15 cellular contexts compared by ENCODE assay signal in genomic region chr2:190351955-190352354, GRCh38. TPM values are rescaled to one million over a fixed set of nuclear protein-coding genes. Genes with fewer than 3 reads are reported as not detected.
A peak's percentile ranks its signal among the peaks of the same experiment; 100 is the strongest.
DNase-seq lines count a peak whose midpoint lies in the region; ATAC-seq and TF ChIP-seq lines count a peak whose summit lies in the region.
"Had no signal": no experiment of that assay in that cellular context is flagged by ENCODE, and none has a peak within 500 bp of the region (broad histone marks: within the 10 kb centered on the region; RNA-seq: fewer than 3 reads in every experiment).

No MANE protein-coding gene starts in this region.

- no peak for ATAC-seq in foreskin keratinocyte
- ATAC-seq in HG03139 (IDR thresholded peaks at IDR 0.05; ENCODE audit: unreplicated experiment): no peak
- ATAC-seq: A549, GM23338 had no signal

- H2BK120ac ChIP-seq in mesendoderm (ENCODE audit: low read depth, low read length): no peak overlapping the region

- H2BK15ac ChIP-seq in mesendoderm (replicated peaks; ENCODE audit: low read depth): no peak overlapping the region

- no peak overlapping the region for H3K18ac ChIP-seq in mesendoderm (ENCODE audit: low read length)

- H3K4me2 ChIP-seq in mesendoderm (ENCODE audit: low read length): no peak overlapping the region
- H3K4me2 ChIP-seq: A549, GM23338, KMS-11 had no signal

- no peak overlapping the region for H3K4ac ChIP-seq in mesendoderm (ENCODE audit: low read depth, low read length)

- DNase-seq in mesendoderm (no peak), foreskin keratinocyte (no peak)
- no peak for DNase-seq in NK-92 treated with Interleukin-12 subunit alpha and Interleukin-12 subunit beta, amount 100 ng/mL, for 24 hours (lab: John Stamatoyannopoulos, UW)
- DNase-seq: GF-D8, NCI-H1436, NCI-H2081, NCI-H524, Right ventricle myocardium superior had no signal

- no peaks in the 10 kb centered on the region for H3K36me3 ChIP-seq in mesendoderm (ENCODE audit: control insufficient read depth, insufficient read depth, low read length)

- H3K9ac ChIP-seq in mesendoderm (ENCODE audit: low read length): no peak overlapping the region
- H3K9ac ChIP-seq: KMS-11 had no signal

- H3K4me1 ChIP-seq in mesendoderm (ENCODE audit: control insufficient read depth, low read depth, low read length) (no peaks in the 10 kb centered on the region), foreskin keratinocyte (peaks cover 8% of the 10 kb centered on the region)
- H3K4me1 ChIP-seq: A549 had no signal

- no peak for TF ChIP-seq CTCF in VCaP (conservative IDR thresholded peaks at IDR 0.05)
- no peak for TF ChIP-seq CTCF in foreskin keratinocyte (conservative IDR thresholded peaks at IDR 0.05)

- no peak overlapping the region for H2AK5ac ChIP-seq in mesendoderm (ENCODE audit: low read length)

- H3K27me3 ChIP-seq in mesendoderm (ENCODE audit: insufficient read depth, low read length, poor library complexity) (no peaks in the 10 kb centered on the region), foreskin keratinocyte (no peaks in the 10 kb centered on the region)

- no CpG with 5 or more reads among the region's 3 CpGs for WGBS in mesendoderm (ENCODE audit: extremely low coverage, insufficient coverage, low lambda C conversion rate)

- H3K56ac ChIP-seq in mesendoderm (ENCODE audit: low read length): no peak overlapping the region

- no peak overlapping the region for H4K5ac ChIP-seq in mesendoderm (ENCODE audit: low read length)

- no peak overlapping the region for H2BK5ac ChIP-seq in mesendoderm (ENCODE audit: low read length)

- H3K23ac ChIP-seq in mesendoderm (ENCODE audit: low read length): peak overlapping the region; percentile 3

- H3K27ac ChIP-seq in VCaP (peak overlapping the region; percentile 40; the same call in 1 of the 2 replicates), cingulate gyrus (ENCODE audit: low read depth, low read length) (peak overlapping the region; percentile 90), mesendoderm (ENCODE audit: low read depth, low read length) (no peak overlapping the region), temporal lobe (ENCODE audit: low read depth, low read length) (peak overlapping the region; percentile 95), foreskin keratinocyte (no peak overlapping the region)
- H3K27ac ChIP-seq: A549, KMS-11 had no signal

- no peaks in the 10 kb centered on the region for H3K79me1 ChIP-seq in mesendoderm (ENCODE audit: low read length)

- no peak overlapping the region for H3K4me3 ChIP-seq in mesendoderm (ENCODE audit: low read length)
- H3K4me3 ChIP-seq: A549, GM23338 had no signal

- H4K8ac ChIP-seq in mesendoderm (ENCODE audit: low read depth, low read length): no peak overlapping the region

- no peaks in the 10 kb centered on the region for H3K79me2 ChIP-seq in mesendoderm (ENCODE audit: control insufficient read depth, insufficient read depth, low read length)

RNA-seq across cellular contexts. Expression of gene INPP1, which starts 8.6 kb away (rescaled TPM):
- 2.6 TPM for polyA plus RNA-seq in mesendoderm (2013, experiment 1 of 2)
- 2.7 TPM for polyA plus RNA-seq in mesendoderm (2013, experiment 2 of 2)
- total RNA-seq in temporal lobe (16.5 TPM), foreskin keratinocyte (8.3 and 10.3 TPM in 2 replicates)
- 8.6 and 10.8 TPM in 2 replicates for polyA plus RNA-seq in foreskin keratinocyte

RNA-seq across cellular contexts. Expression of gene HIBCH, which starts 32.3 kb away (rescaled TPM):
- polyA plus RNA-seq in mesendoderm (2013, experiment 1 of 2): 22.4 TPM
- 21.3 TPM for polyA plus RNA-seq in mesendoderm (2013, experiment 2 of 2)
- total RNA-seq in temporal lobe: 18.9 TPM
- total RNA-seq in foreskin keratinocyte: 15.9 and 16.8 TPM in 2 replicates
- 13.6 and 14.2 TPM in 2 replicates for polyA plus RNA-seq in foreskin keratinocyte

RNA-seq across cellular contexts. Expression of gene MFSD6, which starts 56.2 kb away (rescaled TPM):
- polyA plus RNA-seq in mesendoderm (2013, experiment 1 of 2): 2.0 TPM
- 2.0 TPM for polyA plus RNA-seq in mesendoderm (2013, experiment 2 of 2)
- total RNA-seq in temporal lobe: 33.4 TPM
- total RNA-seq in foreskin keratinocyte: 7.4 and 9.4 TPM in 2 replicates
- 2.8 and 3.1 TPM in 2 replicates for polyA plus RNA-seq in foreskin keratinocyte

Comparison
In these comparisons a context has a peak if more than half of its experiments do, and no peak if none do; other contexts are left out.
1. H3K27ac ChIP-seq: peak in VCaP (single experiment), cingulate gyrus (single experiment) and temporal lobe (single experiment); none in mesendoderm (single experiment) and foreskin keratinocyte (single experiment).